8 cellular contexts compared by ENCODE assay signal in the genomic region with DNA sequence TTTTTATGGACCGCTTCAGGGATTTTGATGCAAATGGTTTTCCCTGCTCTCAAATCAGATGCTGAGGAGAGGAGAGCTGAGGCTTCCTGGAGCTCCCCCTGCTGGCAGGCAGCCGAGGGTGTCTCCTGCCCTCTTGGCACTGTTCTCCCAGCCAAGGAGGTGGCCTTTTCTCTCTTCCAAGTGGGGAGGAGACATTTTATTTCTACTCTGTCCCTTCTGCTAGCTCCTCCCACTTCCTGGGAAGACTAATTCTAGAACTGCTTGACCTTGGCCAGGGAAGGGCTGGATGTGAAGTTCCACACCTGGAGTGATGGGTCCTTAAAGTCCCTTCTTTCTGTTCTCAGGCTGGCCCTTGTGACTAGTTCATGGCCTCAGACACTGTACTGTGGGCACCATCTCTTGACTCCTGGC. TPM values are rescaled to one million over a fixed set of nuclear protein-coding genes. Genes with fewer than 3 reads are reported as not detected.
DNase-seq lines count a peak whose midpoint lies in the region; ATAC-seq, FAIRE-seq and TF ChIP-seq lines count a peak whose summit lies in the region.

No MANE protein-coding gene starts in this region.

- H3K36me3 ChIP-seq in HUES64 (ENCODE audit: insufficient read depth, low read length) (peaks cover 21% of the 10 kb centered on the region), SJCRH30 (no peaks in the 10 kb centered on the region)

- 5% methylated on average over 2 of the region's 2 CpGs for WGBS in HUES64

- H3K9me3 ChIP-seq in HUES64 (ENCODE audit: insufficient read depth, low read depth, low read length) (no peaks in the 10 kb centered on the region), SJCRH30 (replicated peaks) (no peaks in the 10 kb centered on the region)

- DNase-seq in D721Med (ENCODE audit: insufficient read length, low spot score) (peak; percentile 93), SJCRH30 (peak; percentile 77 to 86), frontal cortex (ENCODE audit: low spot score in 2 of 2) (peak; percentile 70 to 90), omental fat pad (ENCODE audit: low spot score) (no peak), superior temporal gyrus (ENCODE audit: extremely low spot score) (peak; percentile 86)
- DNase-seq in activated naive CD4-positive, alpha-beta T cell (lab: John Stamatoyannopoulos, UW), result peak; percentile 28 to 70 (median 54)

- H3K27ac ChIP-seq in HUES64 (ENCODE audit: low read depth, low read length), result peak overlapping the region; percentile 69
- no peak overlapping the region for H3K27ac ChIP-seq in SJCRH30

- TF ChIP-seq CTCF in D721Med (IDR thresholded peaks at IDR 0.05; ENCODE audit: insufficient read depth, missing control alignments) (peak; percentile 84), omental fat pad (IDR thresholded peaks at IDR 0.05) (no peak)

- FAIRE-seq in D721Med (lab: Jason Lieb, UNC), result no peak
- FAIRE-seq in frontal cortex (lab: Jason Lieb, UNC), result no peak

- H3K4me1 ChIP-seq in HUES64 (ENCODE audit: insufficient read depth, low read length) (peaks cover 58% of the 10 kb centered on the region), SJCRH30 (peaks cover 62% of the 10 kb centered on the region)

- peak; percentile 34 for ATAC-seq in omental fat pad (ENCODE audit: low FRiP score)
- ATAC-seq in GM18502 (IDR thresholded peaks at IDR 0.05; ENCODE audit: poor library complexity, unreplicated experiment), result no peak

- H3K4me3 ChIP-seq in HUES64 (ENCODE audit: low read length) (no peak overlapping the region), SJCRH30 (no peak overlapping the region)

- H3K27me3 ChIP-seq in HUES64 (ENCODE audit: insufficient read depth, low read length), result no peaks in the 10 kb centered on the region
- no peaks in the 10 kb centered on the region for H3K27me3 ChIP-seq in SJCRH30

- peak overlapping the region; percentile 27; the same call in 1 of the 2 replicates for H3K9ac ChIP-seq in HUES64 (ENCODE audit: low read depth, low read length)

RNA-seq across cellular contexts. Expression of gene PTPA, which starts 31.8 kb away (rescaled TPM):
- polyA plus RNA-seq in HUES64 (2013, experiment 1 of 2), result 114 TPM
- polyA plus RNA-seq in HUES64 (2013, experiment 2 of 2), result 121 TPM
- total RNA-seq in SJCRH30 (2014; rRNA removed; shearing (Covaris generic)), result 79.7 and 81.8 TPM in 2 replicates
- total RNA-seq in frontal cortex, result 55.0 TPM
- 10 to 100 TPM; 37.2 to 49.5 (median 41.8) TPM for total RNA-seq in omental fat pad

RNA-seq across cellular contexts. Expression of gene CRAT, which starts 32.4 kb away (rescaled TPM):
- 8.1 TPM for polyA plus RNA-seq in HUES64 (2013, experiment 1 of 2)
- 10.7 TPM for polyA plus RNA-seq in HUES64 (2013, experiment 2 of 2)
- total RNA-seq in SJCRH30 (2014; rRNA removed; shearing (Covaris generic)), result 13.9 and 15.2 TPM in 2 replicates
- total RNA-seq in frontal cortex (12.2 TPM), omental fat pad (100 to 1,000 TPM in 1 of 4 donors, 10 to 100 TPM in 3; 47.3 to 107 (median 59.5) TPM)

RNA-seq across cellular contexts. Expression of gene IER5L, which starts 35.0 kb away (rescaled TPM):
- polyA plus RNA-seq in HUES64 (2013, experiment 1 of 2), result 9.1 TPM
- polyA plus RNA-seq in HUES64 (2013, experiment 2 of 2), result 13.9 TPM
- total RNA-seq in SJCRH30 (2014; rRNA removed; shearing (Covaris generic)), result 2.8 and 3.1 TPM in 2 replicates
- total RNA-seq in frontal cortex (33.8 TPM), omental fat pad (10 to 100 TPM in 3 of 4 donors, 1 to 10 TPM in 1; 9.0 to 23.9 (median 20.2) TPM)
